ENCODE assay signal across 21 cellular contexts in the genomic region with DNA sequence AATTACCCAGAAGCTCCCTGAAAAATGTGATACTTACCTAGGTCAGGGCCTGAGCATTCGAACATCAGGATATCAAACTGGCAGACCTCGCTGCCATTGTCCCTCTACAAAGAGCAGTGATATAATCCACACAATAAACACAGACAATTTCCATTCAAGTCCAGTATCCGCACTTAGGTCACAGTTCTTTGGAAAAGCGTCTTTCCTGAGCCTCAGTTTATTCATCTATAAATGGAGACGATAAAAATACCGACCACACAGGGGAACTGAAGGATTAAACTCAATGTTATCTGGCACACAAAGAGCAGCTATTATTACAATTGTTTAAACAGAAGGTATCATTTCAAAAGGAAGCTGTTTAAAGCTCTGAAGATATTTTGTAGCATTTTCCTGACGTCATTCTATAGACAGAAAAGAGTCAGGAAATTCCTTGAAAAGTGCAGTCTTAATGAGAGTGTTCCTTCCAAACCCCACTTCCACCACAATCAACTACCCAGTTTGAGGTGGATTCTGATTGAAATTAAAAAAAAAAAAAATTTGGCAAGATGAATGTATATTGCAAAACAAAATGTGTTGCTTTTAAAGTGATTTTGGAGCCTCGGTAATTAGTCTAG. TPM values are rescaled to one million over a fixed set of nuclear protein-coding genes. Genes with fewer than 3 reads are reported as not detected.
"Had no signal": no experiment of that assay in that cellular context is flagged by ENCODE, and none has a peak within 500 bp of the region (broad histone marks: within the 10 kb centered on the region; RNA-seq: fewer than 3 reads in every experiment).

No MANE protein-coding gene starts in this region.

- H3K27ac ChIP-seq: RWPE1 had no signal

- DNase-seq: activated CD4-positive, alpha-beta T cell treated with anti-CD3 and anti-CD28 coated beads for 4 hours; activated CD8-positive, alpha-beta memory T cell treated with anti-CD3 and anti-CD28 coated beads, Interleukin-2, amount 50 U/mL, for 48 hours; activated CD8-positive, alpha-beta T cell treated with anti-CD3 and anti-CD28 coated beads, Interleukin-2, amount 10 ng/mL, durations not matched to agents 7 days and 5 days; activated naive CD4-positive, alpha-beta T cell treated with anti-CD3 and anti-CD28 coated beads, Interleukin-2, amount 50 U/mL, for 16 hours; activated naive CD8-positive, alpha-beta T cell treated with anti-CD3 and anti-CD28 coated beads, Interleukin-2, amount 10 ng/mL, durations not matched to agents 7 days and 5 days; activated T-cell treated with anti-CD3 and anti-CD28 coated beads, Interleukin-2, amount 50 U/mL, for 1 hour; KG1; NCI-H1092; NCI-H1417; NCI-H1930; NCI-H2107; NCI-H2171 treated with DMSO at 0.1 percent for 48 hours; NCI-H226; NCI-H510A; NCI-H82; OCI-M1; SHP77 treated with DMSO at 0.1 percent for 48 hours had no signal

- ATAC-seq: activated CD4-positive, CD25-positive, alpha-beta regulatory T cell treated with anti-CD3 and anti-CD28 coated beads, Interleukin-2, amount 50 U/mL, for 24 hours; activated CD8-positive, alpha-beta T cell treated with anti-CD3 and anti-CD28 coated beads, Interleukin-2, amount 10 ng/mL, durations not matched to agents 7 days and 5 days; Panc1 had no signal

RNA-seq across cellular contexts. Expression of gene IGSF9B, which starts 47.1 kb away (rescaled TPM):
- polyA plus RNA-seq: IgD-negative memory B cell had no signal
